Comparison of ENCODE assay signal across 21 cellular contexts in genomic region chr5:126744842-126745241, GRCh38. TPM values are rescaled to one million over a fixed set of nuclear protein-coding genes. Genes with fewer than 3 reads are reported as not detected.
A peak's percentile ranks its signal among the peaks of the same experiment; 100 is the strongest.
DNase-seq lines count a peak whose midpoint lies in the region; ATAC-seq and TF ChIP-seq lines count a peak whose summit lies in the region.
"Had no signal": no experiment of that assay in that cellular context is flagged by ENCODE, and none has a peak within 500 bp of the region (broad histone marks: within the 10 kb centered on the region; RNA-seq: fewer than 3 reads in every experiment).

No MANE protein-coding gene starts in this region.

- H3K27ac Mint-ChIP-seq in GM23338 (peak overlapping the region; percentile 36), nephron progenitor cell (peak overlapping the region; percentile 78)
- peak overlapping the region; percentile 43 for H3K27ac Mint-ChIP-seq in activated T-helper 2 cell treated with anti-CD3 and anti-CD28 coated beads, Interferon-gamma antibody, Interleukin-2, Interleukin-4, amounts not matched to agents 10 μg/mL and 5 μg/mL and 100 μg/mL, durations not matched to agents 14 hours and 24 hours and 36 hours
- H3K27ac Mint-ChIP-seq: CD4-positive, alpha-beta T cell had no signal

- H3K9me3 Mint-ChIP-seq in GM23338 (no peaks in the 10 kb centered on the region; the same call in 2 of the 3 replicates), nephron progenitor cell (no peaks in the 10 kb centered on the region)
- no peaks in the 10 kb centered on the region for H3K9me3 Mint-ChIP-seq in activated T-helper 2 cell treated with anti-CD3 and anti-CD28 coated beads, Interferon-gamma antibody, Interleukin-2, Interleukin-4, amounts not matched to agents 10 μg/mL and 5 μg/mL and 100 μg/mL, durations not matched to agents 14 hours and 24 hours and 36 hours
- H3K9me3 Mint-ChIP-seq: CD4-positive, alpha-beta T cell had no signal

- H3K36me3 Mint-ChIP-seq in GM23338 (ENCODE audit: low read depth) = no peaks in the 10 kb centered on the region
- H3K36me3 Mint-ChIP-seq in activated T-helper 2 cell treated with anti-CD3 and anti-CD28 coated beads, Interferon-gamma antibody, Interleukin-2, Interleukin-4, amounts not matched to agents 10 μg/mL and 5 μg/mL and 100 μg/mL, durations not matched to agents 14 hours and 24 hours and 36 hours (ENCODE audit: low read depth) = no peaks in the 10 kb centered on the region
- H3K36me3 Mint-ChIP-seq in nephron progenitor cell (ENCODE audit: low read depth) = no peaks in the 10 kb centered on the region

- H3K27me3 ChIP-seq in GM23338 (ENCODE audit: insufficient read depth) = no peaks in the 10 kb centered on the region
- H3K27me3 ChIP-seq in aorta (ENCODE audit: control insufficient read depth in 1 of 2, insufficient read depth in 2 of 2, low read length in 1 of 2) = no peaks in the 10 kb centered on the region
- H3K27me3 ChIP-seq: BLaER1 had no signal

- ATAC-seq in GM23338 = no peak
- ATAC-seq in aorta (ENCODE audit: low FRiP score) = no peak
- ATAC-seq in GM21717 (IDR thresholded peaks at IDR 0.05; ENCODE audit: unreplicated experiment) = no peak
- ATAC-seq: GM12878 had no signal

- no peaks in the 10 kb centered on the region for H3K79me2 ChIP-seq in GM23338 (replicated peaks; ENCODE audit: insufficient read depth)

- no peak overlapping the region for H3K4me3 Mint-ChIP-seq in GM23338
- H3K4me3 Mint-ChIP-seq in activated T-helper 2 cell treated with anti-CD3 and anti-CD28 coated beads, Interferon-gamma antibody, Interleukin-2, Interleukin-4, amounts not matched to agents 10 μg/mL and 5 μg/mL and 100 μg/mL, durations not matched to agents 14 hours and 24 hours and 36 hours (ENCODE audit: low read depth) = no peak overlapping the region
- H3K4me3 Mint-ChIP-seq in nephron progenitor cell = no peak overlapping the region
- H3K4me3 Mint-ChIP-seq: CD4-positive, alpha-beta T cell had no signal

- no peaks in the 10 kb centered on the region for H4K20me1 ChIP-seq in GM23338 (replicated peaks; ENCODE audit: insufficient read depth)
- H4K20me1 ChIP-seq: BLaER1 had no signal

- H3K4me3 ChIP-seq in GM23338 (no peak overlapping the region), HEK293 (ENCODE audit: low read depth, low read length) (no peak overlapping the region), aorta (ENCODE audit: low read length in 2 of 2) (no peak overlapping the region)
- H3K4me3 ChIP-seq: BLaER1, GM12878, HAP-1 had no signal

- no peak overlapping the region for H2AFZ ChIP-seq in GM23338

- POLR2A ChIA-PET in HEK293 (lab: Yijun Ruan, JAX) = interaction anchor here (4.1 kb wide), 1 partner anchor 32 kb away, joined by 42 read pairs; the partner anchor contains the start of gene LMNB1

- no peaks in the 10 kb centered on the region for H3K9me2 ChIP-seq in GM23338 (ENCODE audit: insufficient read depth)

- CTCF ChIA-PET in HEK293 (lab: Yijun Ruan, JAX) = no interaction called here

- no peak overlapping the region for H3K4me2 ChIP-seq in GM23338
- H3K4me2 ChIP-seq: BLaER1 had no signal

- H3K4me1 Mint-ChIP-seq in GM23338 = peaks cover 38% of the 10 kb centered on the region
- H3K4me1 Mint-ChIP-seq in activated T-helper 2 cell treated with anti-CD3 and anti-CD28 coated beads, Interferon-gamma antibody, Interleukin-2, Interleukin-4, amounts not matched to agents 10 μg/mL and 5 μg/mL and 100 μg/mL, durations not matched to agents 14 hours and 24 hours and 36 hours (ENCODE audit: low read depth) = peaks cover 43% of the 10 kb centered on the region
- H3K4me1 Mint-ChIP-seq in nephron progenitor cell = peaks cover 38% of the 10 kb centered on the region

- WGBS in aorta, 2 donors = 49 to 57% methylated on average over 2 of the region's 2 CpGs

- H3K27me3 Mint-ChIP-seq in GM23338 (ENCODE audit: insufficient read depth, low read depth, poor library complexity) (peaks cover 8% of the 10 kb centered on the region), nephron progenitor cell (ENCODE audit: low read depth, poor library complexity) (peaks cover 4% of the 10 kb centered on the region)
- H3K27me3 Mint-ChIP-seq in activated T-helper 2 cell treated with anti-CD3 and anti-CD28 coated beads, Interferon-gamma antibody, Interleukin-2, Interleukin-4, amounts not matched to agents 10 μg/mL and 5 μg/mL and 100 μg/mL, durations not matched to agents 14 hours and 24 hours and 36 hours (ENCODE audit: low read depth) = peaks cover 3% of the 10 kb centered on the region
- H3K27me3 Mint-ChIP-seq: CD4-positive, alpha-beta T cell had no signal

- no peak for DNase-seq in GM23338 (ENCODE audit: low spot score)
- DNase-seq in activated T-helper 2 cell treated with anti-CD3 and anti-CD28 coated beads, Interferon-gamma antibody, Interleukin-2, Interleukin-4, amounts not matched to agents 10 μg/mL and 5 μg/mL and 100 μg/mL, durations not matched to agents 14 hours and 24 hours and 36 hours (ENCODE audit: low spot score) = no peak
- DNase-seq in nephron progenitor cell = no peak
- no peak for DNase-seq in aorta
- no peak for DNase-seq in ecto neural progenitor cell (ENCODE audit: low spot score)
- DNase-seq: ACHN; CD4-positive, alpha-beta T cell; DND-41; KBM-7; MV-4-11; NCI-H1105 treated with DMSO at 0.1 percent for 48 hours; NCI-H1694; NCI-H2171 treated with DMSO at 0.1 percent for 48 hours; NCI-H524 treated with DMSO at 0.1 percent for 48 hours; RPMI8226; SHP77 had no signal

- H3K4me1 ChIP-seq in GM23338 (ENCODE audit: insufficient read depth) (peaks cover 44% of the 10 kb centered on the region), HEK293 (ENCODE audit: control insufficient read depth, insufficient read depth, low read length) (peaks cover 19% of the 10 kb centered on the region), aorta (ENCODE audit: control insufficient read depth in 1 of 2, insufficient read depth in 2 of 2, low read length in 2 of 2) (no peaks in the 10 kb centered on the region)

- H3K27ac ChIP-seq in GM23338 (ENCODE audit: low read depth) = no peak overlapping the region
- H3K27ac ChIP-seq in HEK293 (ENCODE audit: extremely low read depth, low read depth, low read length) = 0 out of 2 replicates have a peak overlapping the region, but pooled peaks have one; percentile 53
- no peak overlapping the region for H3K27ac ChIP-seq in aorta (ENCODE audit: low read depth in 1 of 2, low read length in 2 of 2)
- H3K27ac ChIP-seq: BLaER1 had no signal

- TF ChIP-seq CTCF in GM23338 (conservative IDR thresholded peaks at IDR 0.05; ENCODE audit: low read depth in 2 of 2) (no peak), HEK293 (tag by site-specific recombination; IDR thresholded peaks at IDR 0.05) (no peak), nephron progenitor cell (IDR thresholded peaks at IDR 0.05) (no peak)

- H3K9me3 ChIP-seq in HEK293 (ENCODE audit: control insufficient read depth, insufficient read depth, low read depth, low read length) = no peaks in the 10 kb centered on the region
- H3K9me3 ChIP-seq in aorta (ENCODE audit: control insufficient read depth, low read length) = no peaks in the 10 kb centered on the region
- H3K9me3 ChIP-seq: HAP-1 had no signal

- H3K36me3 ChIP-seq in GM23338 (ENCODE audit: insufficient read depth) (no peaks in the 10 kb centered on the region), HEK293 (ENCODE audit: control insufficient read depth in 2 of 2, insufficient read depth in 1 of 2, low read length in 2 of 2) (no peaks in the 10 kb centered on the region), aorta (ENCODE audit: control insufficient read depth in 1 of 2, insufficient read depth in 2 of 2, low read length in 1 of 2) (no peaks in the 10 kb centered on the region)
- H3K36me3 ChIP-seq: BLaER1, HAP-1 had no signal

- intact Hi-C loops in activated T-helper 2 cell treated with anti-CD3 and anti-CD28 coated beads, Interferon-gamma antibody, Interleukin-2, Interleukin-4, amounts not matched to agents 10 μg/mL and 5 μg/mL and 100 μg/mL, durations not matched to agents 14 hours and 24 hours and 36 hours (cut with micrococcal nuclease) = loop anchor here (5.0 to 10.0 kb wide), 2 partner anchors 143 to 300 kb away; partner anchors contain the start of gene PHAX
- intact Hi-C loops in aorta (cut with DNase I) = no loop called here

- H3F3A ChIP-seq in GM23338 (replicated peaks; ENCODE audit: low read depth) = no peaks in the 10 kb centered on the region

TF ChIP-seq in GM23338, 12 proteins besides CTCF, POLR2A, EP300 and RAD21 (continues in another document):
- TF ChIP-seq JUNB (IDR thresholded peaks at IDR 0.05; ENCODE audit: unreplicated experiment) (no peak), STAT1 (IDR thresholded peaks at IDR 0.05; ENCODE audit: unreplicated experiment) (no peak), NANOG (IDR thresholded peaks at IDR 0.05; ENCODE audit: borderline replicate concordance) (no peak), ZNF331 (CRISPR knock-in tag; IDR thresholded peaks at IDR 0.05; ENCODE audit: low read depth) (no peak), POLR2AphosphoS5 (IDR thresholded peaks at IDR 0.05; ENCODE audit: low read depth) (no peak), ZNF114 (CRISPR knock-in tag; IDR thresholded peaks at IDR 0.05) (no peak)

TF ChIP-seq in HEK293, 187 proteins besides CTCF, POLR2A, EP300 and RAD21 (continues in another document):
- TF ChIP-seq SP7 (tag by site-specific recombination; IDR thresholded peaks at IDR 0.05) (no peak), ZBTB44 (tag by site-specific recombination; IDR thresholded peaks at IDR 0.05) (no peak), ZNF785 (tag by site-specific recombination; IDR thresholded peaks at IDR 0.05) (no peak), PRDM1 (tag by site-specific recombination; IDR thresholded peaks at IDR 0.05) (no peak), ZNF549 (tag by site-specific recombination; IDR thresholded peaks at IDR 0.05) (no peak)

RNA-seq across cellular contexts. Expression of gene LMNB1, which starts 32.1 kb away (rescaled TPM):
- total RNA-seq in GM23338 (2014; rRNA removed; shearing (Covaris generic)) = 269 and 299 TPM in 2 replicates
- polyA plus RNA-seq in GM23338 (2016; fragmentation: Nextera tagmentation; extraction: Ambion mirVana) (20.1 and 21.5 TPM in 2 replicates), aorta (1 to 10 TPM; 1.1 to 3.1 TPM)
- 232 and 239 TPM in 2 replicates for total RNA-seq in activated T-helper 2 cell treated with anti-CD3 and anti-CD28 coated beads, Interferon-gamma antibody, Interleukin-2, Interleukin-4, amounts not matched to agents 10 μg/mL and 5 μg/mL and 100 μg/mL, durations not matched to agents 14 hours and 24 hours and 36 hours
- 1 to 10 TPM; 5.2 to 8.9 TPM for total RNA-seq in aorta

Comparison
In these comparisons a context has a peak if more than half of its experiments do, and no peak if none do; other contexts are left out.
1. RNA of gene LMNB1, which starts 32.1 kb away (total RNA-seq): 269 to 299 TPM in GM23338 and 232 to 239 TPM in activated T-helper 2 cell treated with anti-CD3 and anti-CD28 coated beads, Interferon-gamma antibody, Interleukin-2, Interleukin-4, amounts not matched to agents 10 μg/mL and 5 μg/mL and 100 μg/mL, durations not matched to agents 14 hours and 24 hours and 36 hours; 5.2 to 8.9 TPM in aorta; every median in the first group is over 10 times any median in the second.
2. Peak in every context shown above with its lines, with median percentiles within 50 percentile points of each other: H3K27ac Mint-ChIP-seq.